In genomic region chr2:24947758-24948157, GRCh38 we compare ENCODE assay signal across 24 cellular contexts.
"Had no signal": no experiment of that assay in that cellular context is flagged by ENCODE, and none has a peak within 500 bp of the region (broad histone marks: within the 10 kb centered on the region; RNA-seq: fewer than 3 reads in every experiment).

No MANE protein-coding gene starts in this region.

- H3K27ac Mint-ChIP-seq: activated CD8-positive, alpha-beta T cell treated with anti-CD3 and anti-CD28 coated beads, Interleukin-2, amount 10 ng/mL, durations not matched to agents 7 days and 5 days; activated naive CD4-positive, alpha-beta T cell treated with anti-CD3 and anti-CD28 coated beads for 36 hours; activated naive CD8-positive, alpha-beta T cell; WTC11 had no signal

- H3K27ac ChIP-seq: KMS-11, Peyer's patch, SJSA1 had no signal

- H3K4me3 Mint-ChIP-seq: activated CD8-positive, alpha-beta T cell treated with anti-CD3 and anti-CD28 coated beads, Interleukin-2, amount 10 ng/mL, durations not matched to agents 7 days and 5 days; activated naive CD4-positive, alpha-beta T cell treated with anti-CD3 and anti-CD28 coated beads for 36 hours; activated naive CD8-positive, alpha-beta T cell; WTC11 had no signal

- H3K9me3 ChIP-seq: Peyer's patch, SJSA1 had no signal

- H3K9ac ChIP-seq: KMS-11 had no signal

- H3K27me3 ChIP-seq: Peyer's patch, SJSA1 had no signal

- DNase-seq: activated CD4-positive, alpha-beta T cell treated with anti-CD3 and anti-CD28 coated beads for 48 hours; activated CD4-positive, alpha-beta T cell treated with anti-CD3 and anti-CD28 coated beads, Interleukin-2, amount 50 U/mL, for 4 hours; activated CD4-positive, CD25-positive, alpha-beta regulatory T cell treated with anti-CD3 and anti-CD28 coated beads, Interleukin-2, amount 50 U/mL, for 72 hours; activated CD8-positive, alpha-beta memory T cell treated with anti-CD3 and anti-CD28 coated beads, Interleukin-2, amount 50 U/mL, for 48 hours; activated CD8-positive, alpha-beta T cell treated with anti-CD3 and anti-CD28 coated beads, Interleukin-2, amount 10 ng/mL, durations not matched to agents 7 days and 5 days; activated gamma-delta T cell; activated naive CD4-positive, alpha-beta T cell treated with anti-CD3 and anti-CD28 coated beads for 36 hours; activated T-cell treated with anti-CD3 and anti-CD28 coated beads, Interleukin-2, amount 50 U/mL, for 1 hour; NCI-H1092; NCI-H1436; NCI-H187; NCI-H2081; NCI-H510A treated with DMSO at 0.1 percent for 48 hours; NCI-H69; NK-92 treated with Interleukin-12 subunit alpha and Interleukin-12 subunit beta, amount 100 ng/mL, for 24 hours; OCI-M1; Peyer's patch; SHP77; SW 1271 had no signal

- H3K4me1 Mint-ChIP-seq: WTC11 had no signal

- H3K4me2 ChIP-seq: KMS-11 had no signal

- H3K9me3 Mint-ChIP-seq: activated naive CD4-positive, alpha-beta T cell treated with anti-CD3 and anti-CD28 coated beads for 36 hours; WTC11 had no signal

- ATAC-seq: activated CD8-positive, alpha-beta T cell treated with anti-CD3 and anti-CD28 coated beads, Interleukin-2, amount 10 ng/mL, durations not matched to agents 7 days and 5 days; SK-N-SH treated with all-trans-retinoic acid at 6 μM for 48 hours; WTC11 had no signal

- H3K27me3 Mint-ChIP-seq: activated naive CD8-positive, alpha-beta T cell had no signal

- H3K4me1 ChIP-seq: Peyer's patch, SJSA1 had no signal

- H3K4me3 ChIP-seq: Peyer's patch, SJSA1 had no signal
